In genomic region chr7:104135760-104136558, GRCh38 we compare ENCODE assay signal across 20 cellular contexts.
"Had no signal": no experiment of that assay in that cellular context is flagged by ENCODE, and none has a peak within 500 bp of the region (broad histone marks: within the 10 kb centered on the region; RNA-seq: fewer than 3 reads in every experiment).

No MANE protein-coding gene starts in this region.

- H3K4me3 Mint-ChIP-seq: activated B cell treated with CpG ODN at 0.5 μM for 24 hours; activated naive CD8-positive, alpha-beta T cell treated with anti-CD3 and anti-CD28 coated beads, Interleukin-2, amount 10 ng/mL, durations not matched to agents 7 days and 5 days; dendritic cell treated with granulocyte-macrophage colony-stimulating factor and Interleukin-4, amounts not matched to agents 40 ng/mL and 50 ng/mL, for 4 days; memory B cell; naive thymus-derived CD4-positive, alpha-beta T cell had no signal

- H3K36me3 ChIP-seq: brain microvascular endothelial cell had no signal

- DNase-seq: activated B cell treated with CpG ODN at 0.5 μM for 24 hours; activated CD4-positive, alpha-beta T cell treated with anti-CD3 and anti-CD28 coated beads, Interleukin-2, amount 50 U/mL, for 1 hour; activated effector memory CD4-positive, alpha-beta T cell treated with anti-CD3 and anti-CD28 coated beads, Interleukin-2, amount 50 U/mL, for 16 hours; activated naive CD8-positive, alpha-beta T cell treated with anti-CD3 and anti-CD28 coated beads, Interleukin-2, amount 10 ng/mL, durations not matched to agents 7 days and 5 days; anterior cingulate cortex; brain microvascular endothelial cell; effector memory CD4-positive, alpha-beta T cell; foreskin keratinocyte; kidney glomerular epithelial cell; left ventricle myocardium superior; mucosa of descending colon; naive thymus-derived CD4-positive, alpha-beta T cell; occipital lobe; right cardiac atrium; SW 1271 had no signal

- H3K27ac ChIP-seq: brain microvascular endothelial cell, foreskin keratinocyte, SJSA1, skin epidermis, thoracic aorta had no signal

- ATAC-seq: foreskin keratinocyte; left ventricle myocardium superior; mucosa of descending colon; naive thymus-derived CD4-positive, alpha-beta T cell; right cardiac atrium had no signal

- H3K9me3 Mint-ChIP-seq: activated B cell treated with CpG ODN at 0.5 μM for 24 hours; activated naive CD8-positive, alpha-beta T cell treated with anti-CD3 and anti-CD28 coated beads, Interleukin-2, amount 10 ng/mL, durations not matched to agents 7 days and 5 days; dendritic cell treated with granulocyte-macrophage colony-stimulating factor and Interleukin-4, amounts not matched to agents 40 ng/mL and 50 ng/mL, for 4 days had no signal

- H3K4me1 Mint-ChIP-seq: activated B cell treated with CpG ODN at 0.5 μM for 24 hours; activated naive CD8-positive, alpha-beta T cell treated with anti-CD3 and anti-CD28 coated beads, Interleukin-2, amount 10 ng/mL, durations not matched to agents 7 days and 5 days; memory B cell had no signal

- H3K4me3 ChIP-seq: mucosa of descending colon, SJSA1, skin epidermis, thoracic aorta had no signal

- H3K27ac Mint-ChIP-seq: activated B cell treated with CpG ODN at 0.5 μM for 24 hours; activated naive CD8-positive, alpha-beta T cell treated with anti-CD3 and anti-CD28 coated beads, Interleukin-2, amount 10 ng/mL, durations not matched to agents 7 days and 5 days; dendritic cell treated with granulocyte-macrophage colony-stimulating factor and Interleukin-4, amounts not matched to agents 40 ng/mL and 50 ng/mL, for 4 days; memory B cell had no signal

- H3K4me1 ChIP-seq: foreskin keratinocyte had no signal

- H3K27me3 Mint-ChIP-seq: activated B cell treated with CpG ODN at 0.5 μM for 24 hours; activated naive CD8-positive, alpha-beta T cell treated with anti-CD3 and anti-CD28 coated beads, Interleukin-2, amount 10 ng/mL, durations not matched to agents 7 days and 5 days; dendritic cell treated with granulocyte-macrophage colony-stimulating factor and Interleukin-4, amounts not matched to agents 40 ng/mL and 50 ng/mL, for 4 days; memory B cell; naive thymus-derived CD4-positive, alpha-beta T cell had no signal

- H3K27me3 ChIP-seq: brain microvascular endothelial cell, foreskin keratinocyte, SJSA1 had no signal

- H3K9me3 ChIP-seq: mucosa of descending colon, SJSA1, thoracic aorta had no signal
